In genomic region chr11:17741487-17741886, GRCh38 we compare ENCODE assay signal across 20 cellular contexts. TPM values are rescaled to one million over a fixed set of nuclear protein-coding genes. Genes with fewer than 3 reads are reported as not detected.
DNase-seq lines count a peak whose midpoint lies in the region; ATAC-seq, FAIRE-seq and TF ChIP-seq lines count a peak whose summit lies in the region.
"Had no signal": no experiment of that assay in that cellular context is flagged by ENCODE, and none has a peak within 500 bp of the region (broad histone marks: within the 10 kb centered on the region; RNA-seq: fewer than 3 reads in every experiment).

No MANE protein-coding gene starts in this region.

- no peaks in the 10 kb centered on the region for H3K79me2 ChIP-seq in H1 (ENCODE audit: control insufficient read depth in 1 of 2, insufficient read depth in 2 of 2, low read length in 2 of 2)
- no peaks in the 10 kb centered on the region for H3K79me2 ChIP-seq in osteoblast (ENCODE audit: insufficient read depth, low read length)

- CTCF ChIA-PET in H1 (lab: Charles Lee; ENCODE audit: partially characterized antibody) = interaction anchor here (0.5 to 16.5 kb wide), 9 partner anchors 8 to 336 kb away, joined by 3 to 290 read pairs (median 7); partner anchors contain the start of genes KCNC1 and MYOD1

- H3K4me3 ChIP-seq in H1 (ENCODE audit: extremely low read depth in 1 of 4, insufficient read depth in 2 of 4, low read depth in 3 of 4, low read length in 4 of 4) = no peak overlapping the region
- no peak overlapping the region for H3K4me3 ChIP-seq in osteoblast (ENCODE audit: insufficient read depth, low read length)
- H3K4me3 ChIP-seq: BLaER1, GM12878, GM23338, HAP-1 had no signal

- H3K36me3 ChIP-seq in H1 (ENCODE audit: control insufficient read depth in 2 of 4, insufficient read depth in 4 of 4, low read length in 3 of 4) (peaks cover 0 to 2% (median 0%) of the 10 kb centered on the region in 4 experiments; a peak in 1 of 8 replicates), osteoblast (ENCODE audit: insufficient read depth, low read length) (no peaks in the 10 kb centered on the region)
- H3K36me3 ChIP-seq: BLaER1, HAP-1 had no signal

- no peak overlapping the region for H3K9ac ChIP-seq in H1 (replicated peaks in 1 of 4; ENCODE audit: extremely low read depth in 1 of 4, low read depth in 3 of 4, low read length in 3 of 4)
- H3K9ac ChIP-seq: BLaER1 had no signal

- H3K4me2 ChIP-seq in H1 (ENCODE audit: insufficient read depth in 1 of 2, low read depth in 2 of 2, low read length in 2 of 2) = no peak overlapping the region
- H3K4me2 ChIP-seq in osteoblast (ENCODE audit: insufficient read depth, low read length) = no peak overlapping the region
- H3K4me2 ChIP-seq: BLaER1, GM23338 had no signal

- no peak overlapping the region for H2BK120ac ChIP-seq in H1 (replicated peaks; ENCODE audit: low read depth, low read length)

- no peak overlapping the region for H4K91ac ChIP-seq in H1 (replicated peaks; ENCODE audit: insufficient read length, low read length)

- TF ChIP-seq CTCF in H1 (IDR thresholded peaks at IDR 0.05; ENCODE audit: control extremely low read depth in 1 of 3, insufficient read depth in 1 of 3, low read depth in 1 of 3, low read length in 3 of 3) (no peak), osteoblast (IDR thresholded peaks at IDR 0.05; ENCODE audit: extremely low read depth, low read depth, low read length) (no peak)

- H3K4me1 ChIP-seq in H1 (replicated peaks in 1 of 4; ENCODE audit: control insufficient read depth in 3 of 4, insufficient read depth in 4 of 4, low read length in 3 of 4) (peaks cover 3 to 22% (median 13%) of the 10 kb centered on the region in 4 experiments), osteoblast (ENCODE audit: insufficient read depth, low read length) (peaks cover 6% of the 10 kb centered on the region)
- H3K4me1 ChIP-seq: Caco-2, HAP-1 had no signal

- H3K4ac ChIP-seq in H1 (replicated peaks; ENCODE audit: insufficient read length, low read depth, low read length) = no peak overlapping the region

- TF ChIP-seq POLR2A in H1 (IDR thresholded peaks at IDR 0.05; ENCODE audit: control extremely low read depth in 1 of 2, low read depth in 2 of 2, low read length in 2 of 2) = no peak

- in situ Hi-C loops in G401 (cut with HindIII; ENCODE audit: low sequenced_read_pairs) = loop anchor here (25.0 kb wide), 1 partner anchor 246 kb away; no protein-coding TSS in a partner anchor

- ATAC-seq in HG03460 (IDR thresholded peaks at IDR 0.05; ENCODE audit: unreplicated experiment) = no peak
- ATAC-seq: GM12878, GM23338 had no signal

- POLR2A ChIA-PET in H1 (lab: Charles Lee; ENCODE audit: partially characterized antibody) = no interaction called here

- H2BK5ac ChIP-seq in H1 (ENCODE audit: low read depth, low read length) = no peak overlapping the region

- no peak for FAIRE-seq in H1 (lab: Jason Lieb, UNC)
- FAIRE-seq: GM12878 had no signal

- H3K23me2 ChIP-seq in H1 (ENCODE audit: low read depth, low read length) = peaks cover 4% of the 10 kb centered on the region; the same call in 1 of the 2 replicates

- no peaks in the 10 kb centered on the region for H3K79me1 ChIP-seq in H1 (ENCODE audit: low read depth, low read length)

- no peak overlapping the region for H4K8ac ChIP-seq in H1 (ENCODE audit: extremely low read depth, insufficient read depth, low read length)

- H3K56ac ChIP-seq in H1 (replicated peaks; ENCODE audit: insufficient read length, low read depth, low read length) = no peak overlapping the region

- no peak overlapping the region for H2BK20ac ChIP-seq in H1 (ENCODE audit: low read length)

- no peak overlapping the region for H2BK15ac ChIP-seq in H1 (ENCODE audit: low read length)

- H3K18ac ChIP-seq in H1 (ENCODE audit: extremely low read depth, low read length) = no peak overlapping the region

- TF ChIP-seq EP300 in H1 (IDR thresholded peaks at IDR 0.05; ENCODE audit: borderline replicate concordance in 1 of 2, low read depth in 2 of 2, low read length in 2 of 2) = no peak

- DNase-seq in activated effector memory CD4-positive, alpha-beta T cell treated with anti-CD3 and anti-CD28 coated beads, Interleukin-2, amount 50 U/mL, for 16 hours = peak; percentile 39
- no peak for DNase-seq in activated effector memory CD4-positive, alpha-beta T cell treated with Interleukin-2 at 50 U/mL for 16 hours
- DNase-seq in G401 (ENCODE audit: low spot score) (peak; percentile 23), H1 (ENCODE audit: low read depth in 1 of 2, low spot score in 2 of 2) (no peak), osteoblast (ENCODE audit: insufficient read length, low spot score, missing footprints) (peak; percentile 26), H4 (ENCODE audit: low spot score) (no peak)
- DNase-seq in stimulated activated CD4-positive, alpha-beta T cell treated with anti-CD3 and anti-CD28 coated beads, Interleukin-4, amount 100 ng/mL, for 24 hours = no peak
- DNase-seq: 8988T, AML-193, DMS53, HFFc6 had no signal

- H2AFZ ChIP-seq in H1 (ENCODE audit: low read length) (no peak overlapping the region), osteoblast (ENCODE audit: low read length) (no peak overlapping the region)
- H2AFZ ChIP-seq: GM23338 had no signal

- no peak overlapping the region for H2AK5ac ChIP-seq in H1 (ENCODE audit: low read depth, low read length)

- TF ChIP-seq RAD21 in H1 (IDR thresholded peaks at IDR 0.05 in 1 of 2, conservative IDR thresholded peaks at IDR 0.05 in 1 of 2; ENCODE audit: low read depth in 2 of 2, low read length in 2 of 2) = no peak

- H2BK12ac ChIP-seq in H1 (ENCODE audit: low read depth, low read length) = no peak overlapping the region

- no peak overlapping the region for H3K23ac ChIP-seq in H1 (ENCODE audit: insufficient read length)

- no peak overlapping the region for H3K14ac ChIP-seq in H1 (ENCODE audit: insufficient read length)

- H4K5ac ChIP-seq in H1 (ENCODE audit: insufficient read length, low read depth, low read length) = no peak overlapping the region

- H3K27ac ChIP-seq in H1 (ENCODE audit: low read depth, low read length) (no peak overlapping the region), osteoblast (ENCODE audit: low read depth, low read length) (no peak overlapping the region)
- H3K27ac ChIP-seq: BLaER1, HL-60 had no signal

- WGBS in H1 (ENCODE audit: extremely low coverage in 1 of 2, insufficient coverage in 1 of 2, insufficient read length in 1 of 2, insufficient replicate concordance in 2 of 2, low coverage in 1 of 2, low lambda C conversion rate in 2 of 2, missing lambda C conversion rate in 1 of 2), 2 experiments = 88% methylated on average over 10 of the region's 10 CpGs; no CpG with 5 or more reads in 1 of the 2 experiments

- H3K27me3 ChIP-seq in H1 (replicated peaks in 1 of 4; ENCODE audit: control insufficient read depth in 3 of 4, extremely low read depth in 1 of 4, insufficient read depth in 3 of 4, low read length in 3 of 4) (peaks cover 9 to 27% (median 25%) of the 10 kb centered on the region in 4 experiments), osteoblast (ENCODE audit: insufficient read depth, low read length) (peaks cover 47% of the 10 kb centered on the region)
- H3K27me3 ChIP-seq: BLaER1 had no signal

- peaks cover 6 to 10% of the 10 kb centered on the region in 2 experiments for H4K20me1 ChIP-seq in H1 (replicated peaks in 1 of 2; ENCODE audit: control insufficient read depth in 1 of 2, insufficient read depth in 2 of 2, low read length in 2 of 2)
- H4K20me1 ChIP-seq in osteoblast (ENCODE audit: insufficient read depth, low read length) = no peaks in the 10 kb centered on the region

- H3K9me3 ChIP-seq in H1 (ENCODE audit: insufficient read depth in 2 of 2, low read depth in 1 of 2, low read length in 1 of 2) = peaks cover 0 to 1% of the 10 kb centered on the region in 2 experiments; a peak in 2 of 4 replicates
- H3K9me3 ChIP-seq in osteoblast (ENCODE audit: low read depth, low read length) = no peaks in the 10 kb centered on the region
- H3K9me3 ChIP-seq: BLaER1, Caco-2, HAP-1 had no signal

TF ChIP-seq in H1, 55 proteins besides CTCF, POLR2A, EP300 and RAD21:
- TF ChIP-seq KDM1A (IDR thresholded peaks at IDR 0.05; ENCODE audit: borderline replicate concordance, low read length) (peak; percentile 45; the same call in 1 of the 2 replicates), EZH2 (IDR thresholded peaks at IDR 0.05; ENCODE audit: low read depth, low read length, severe bottlenecking) (no peak)

RNA-seq across cellular contexts. Expression of gene KCNC1, which starts 6.9 kb away (rescaled TPM):
- 0.06 and 0.37 TPM in 2 replicates for total RNA-seq in G401 (2014; rRNA removed; shearing (Covaris generic))
- total RNA-seq in H1 (2021; fragmentation: NEBNext Ultra II Directional; extraction: Animal tissue kit (Norgen Biotek cat#: 25700)) = 0.19 and 0.26 TPM in 2 replicates
- 0.08 and 0.11 TPM in 2 replicates for polyA plus RNA-seq in H1 (2011; rRNA removed)
- polyA plus RNA-seq in H1 (2011; cell fraction: cytosol; rRNA removed) = 0.13 TPM
- 0.17 TPM for polyA plus RNA-seq in H1 (2011; cell fraction: nucleus; rRNA removed)
- polyA plus RNA-seq in H1 (2012, experiment 1 of 2) = 0.16 to 0.52 TPM (median 0.34 TPM) in 4 replicates
- polyA plus RNA-seq in H1 (2012, experiment 2 of 2) = 0.22 TPM
- 0.04 TPM for polyA plus RNA-seq in H1 (2013, experiment 1 of 2)
- polyA plus RNA-seq in H1 (2013, experiment 2 of 2) = 0.04 TPM
- 0.09 and 0.49 TPM in 2 replicates for polyA minus RNA-seq in H1 (2011; rRNA and poly(A)+ RNA removed)
- not detected for polyA minus RNA-seq in H1 (2011; cell fraction: cytosol; rRNA and poly(A)+ RNA removed)
- 0.20 TPM for polyA minus RNA-seq in H1 (2011; cell fraction: nucleus; rRNA and poly(A)+ RNA removed)
- total RNA-seq in osteoblast = under 0.01 TPM in 1 of 2 replicates, not detected in the other
- not detected in 2 replicates for total RNA-seq in H4 (2014; rRNA removed; shearing (Covaris generic))
- total RNA-seq: CD8-positive, alpha-beta memory T cell; GM12878; GM23338; HFFc6 had no signal
- polyA plus RNA-seq: CD8-positive, alpha-beta memory T cell had no signal

RNA-seq across cellular contexts. Expression of gene MYOD1, which starts 22.1 kb away (rescaled TPM):
- total RNA-seq in G401 (2014; rRNA removed; shearing (Covaris generic)) = 0.12 TPM in 1 of 2 replicates, not detected in the other
- not detected in 2 replicates for total RNA-seq in H1 (2021; fragmentation: NEBNext Ultra II Directional; extraction: Animal tissue kit (Norgen Biotek cat#: 25700))
- 0.06 TPM in 1 of 2 replicates, not detected in the other for polyA plus RNA-seq in H1 (2011; rRNA removed)
- not detected for polyA plus RNA-seq in H1 (2011; cell fraction: cytosol; rRNA removed)
- not detected for polyA plus RNA-seq in H1 (2011; cell fraction: nucleus; rRNA removed)
- not detected in 4 replicates for polyA plus RNA-seq in H1 (2012, experiment 1 of 2)
- not detected for polyA plus RNA-seq in H1 (2012, experiment 2 of 2)
- polyA plus RNA-seq in H1 (2013, experiment 1 of 2) = not detected
- not detected for polyA plus RNA-seq in H1 (2013, experiment 2 of 2)
- not detected in 2 replicates for polyA minus RNA-seq in H1 (2011; rRNA and poly(A)+ RNA removed)
- polyA minus RNA-seq in H1 (2011; cell fraction: cytosol; rRNA and poly(A)+ RNA removed) = not detected
- polyA minus RNA-seq in H1 (2011; cell fraction: nucleus; rRNA and poly(A)+ RNA removed) = not detected
- not detected in 2 replicates for total RNA-seq in osteoblast
- total RNA-seq in H4 (2014; rRNA removed; shearing (Covaris generic)) = not detected in 2 replicates
- total RNA-seq: Caco-2; CD8-positive, alpha-beta memory T cell; Daoy; GM12878; GM23338; HFFc6 had no signal
- polyA plus RNA-seq: CD8-positive, alpha-beta memory T cell; GM12878; GM23338 had no signal

Comparison
In these comparisons a context has a peak if more than half of its experiments do, and no peak if none do; other contexts are left out.
1. DNase-seq: peak in activated effector memory CD4-positive, alpha-beta T cell treated with anti-CD3 and anti-CD28 coated beads, Interleukin-2, amount 50 U/mL, for 16 hours (single experiment), G401 (single experiment) and osteoblast (single experiment); none in activated effector memory CD4-positive, alpha-beta T cell treated with Interleukin-2 at 50 U/mL for 16 hours (single experiment), H1 (0 of 2), H4 (single experiment) and stimulated activated CD4-positive, alpha-beta T cell treated with anti-CD3 and anti-CD28 coated beads, Interleukin-4, amount 100 ng/mL, for 24 hours (single experiment).